21 cellular contexts compared by ENCODE assay signal in the genomic region with DNA sequence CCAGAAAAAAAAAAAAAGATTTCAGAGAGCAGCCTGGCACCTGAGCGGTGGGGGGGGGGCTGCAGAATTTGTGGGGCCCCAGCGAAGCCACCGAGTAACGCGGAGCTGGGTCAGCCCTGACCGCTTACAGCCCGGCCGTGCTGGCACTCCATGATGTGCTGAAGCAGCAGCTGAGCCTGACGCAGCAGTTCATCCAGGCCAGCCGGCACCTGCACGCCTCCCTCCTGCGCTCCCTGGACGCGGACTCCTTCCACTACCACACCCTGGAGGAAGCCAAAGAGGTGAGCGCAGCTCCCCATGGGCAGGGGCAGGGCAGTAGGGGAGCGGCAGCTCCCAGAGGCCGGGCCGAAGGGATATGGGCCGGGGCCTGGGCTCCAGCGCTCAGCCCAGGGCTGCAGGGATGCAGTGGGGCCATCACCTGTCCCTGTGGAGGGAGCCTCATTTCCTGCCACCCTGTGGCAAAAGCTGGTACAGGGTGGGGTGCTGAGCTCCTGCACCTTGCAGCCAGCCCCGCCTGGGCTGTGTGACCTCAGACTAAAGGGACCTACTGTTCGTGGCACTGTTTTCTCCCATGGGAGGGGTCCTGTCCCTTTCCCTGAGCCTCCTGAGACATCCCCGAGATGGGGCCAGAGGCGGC. TPM values are rescaled to one million over a fixed set of nuclear protein-coding genes. Genes with fewer than 3 reads are reported as not detected.
DNase-seq lines count a peak whose midpoint lies in the region; ATAC-seq and TF ChIP-seq lines count a peak whose summit lies in the region.
"Had no signal": no experiment of that assay in that cellular context is flagged by ENCODE, and none has a peak within 500 bp of the region (broad histone marks: within the 10 kb centered on the region; RNA-seq: fewer than 3 reads in every experiment).

No MANE protein-coding gene starts in this region.

- peaks cover 10 to 12% of the 10 kb centered on the region in 2 donors for H3K4me1 Mint-ChIP-seq in effector memory CD8-positive, alpha-beta T cell (ENCODE audit: low read depth in 2 of 2)
- peaks cover 5% of the 10 kb centered on the region for H3K4me1 Mint-ChIP-seq in activated CD8-positive, alpha-beta T cell treated with anti-CD3 and anti-CD28 coated beads, Interleukin-2, amount 10 ng/mL, durations not matched to agents 7 days and 5 days (ENCODE audit: low read depth)
- H3K4me1 Mint-ChIP-seq: activated CD4-positive, alpha-beta memory T cell treated with anti-CD3 and anti-CD28 coated beads, Interleukin-2, amount 10 ng/mL, durations not matched to agents 7 days and 5 days had no signal

- TF ChIP-seq CTCF in Loucy (conservative IDR thresholded peaks at IDR 0.05; ENCODE audit: low read length) = peak; percentile 16; the same call in 1 of the 2 replicates

- no peak overlapping the region for H2AFZ ChIP-seq in Loucy (ENCODE audit: low read length)
- H2AFZ ChIP-seq: hepatocyte had no signal

- H3K9me2 ChIP-seq in Loucy (replicated peaks; ENCODE audit: low read depth, low read length) = no peaks in the 10 kb centered on the region

- ATAC-seq in esophagus mucosa = peak; percentile 49
- no peak for ATAC-seq in effector memory CD8-positive, alpha-beta T cell (replicated peaks)
- ATAC-seq in activated CD8-positive, alpha-beta T cell treated with anti-CD3 and anti-CD28 coated beads, Interleukin-2, amount 10 ng/mL, durations not matched to agents 7 days and 5 days = no peak
- ATAC-seq: left cardiac atrium, mucosa of descending colon had no signal

- H3K9me3 ChIP-seq in Loucy (ENCODE audit: insufficient read depth, low read depth, low read length) = no peaks in the 10 kb centered on the region
- H3K9me3 ChIP-seq: mucosa of descending colon, neutrophil, uterus had no signal

- POLR2A ChIA-PET in activated CD8-positive, alpha-beta T cell treated with anti-CD3 and anti-CD28 coated beads, Interleukin-2, amount 10 ng/mL, durations not matched to agents 7 days and 5 days (lab: Charles Lee) = interaction anchor here (0.6 kb wide), 1 partner anchor 41 kb away, joined by 3 read pairs; no protein-coding TSS in a partner anchor

- H3K27ac Mint-ChIP-seq in effector memory CD8-positive, alpha-beta T cell = no peak overlapping the region
- H3K27ac Mint-ChIP-seq in activated CD8-positive, alpha-beta T cell treated with anti-CD3 and anti-CD28 coated beads, Interleukin-2, amount 10 ng/mL, durations not matched to agents 7 days and 5 days = no peak overlapping the region
- H3K27ac Mint-ChIP-seq: activated CD4-positive, alpha-beta memory T cell treated with anti-CD3 and anti-CD28 coated beads, Interleukin-2, amount 10 ng/mL, durations not matched to agents 7 days and 5 days; activated T-helper 1 cell treated with anti-CD3 and anti-CD28 coated beads, Interleukin-12 subunit alpha, Interleukin-12 subunit beta, Interleukin-2, Interleukin-4 antibody, amounts not matched to agents 30 ng/mL and 10 ng/mL and 1 ng/mL, durations not matched to agents 14 hours and 24 hours and 36 hours; CD4-positive, alpha-beta T cell had no signal

- no peak overlapping the region for H3K4me3 ChIP-seq in Loucy (ENCODE audit: low read length, poor library complexity, severe bottlenecking)
- H3K4me3 ChIP-seq: cardiac muscle cell, hepatocyte, mucosa of descending colon, uterus had no signal

- CTCF ChIA-PET in activated CD8-positive, alpha-beta T cell treated with anti-CD3 and anti-CD28 coated beads, Interleukin-2, amount 10 ng/mL, durations not matched to agents 7 days and 5 days (lab: Charles Lee) = interaction anchor here (0.6 kb wide), 1 partner anchor 105 kb away, joined by 3 read pairs; no protein-coding TSS in a partner anchor

- H3K27me3 Mint-ChIP-seq in effector memory CD8-positive, alpha-beta T cell = no peaks in the 10 kb centered on the region
- no peaks in the 10 kb centered on the region for H3K27me3 Mint-ChIP-seq in activated CD8-positive, alpha-beta T cell treated with anti-CD3 and anti-CD28 coated beads, Interleukin-2, amount 10 ng/mL, durations not matched to agents 7 days and 5 days (ENCODE audit: low read depth)
- H3K27me3 Mint-ChIP-seq: activated CD4-positive, alpha-beta memory T cell treated with anti-CD3 and anti-CD28 coated beads, Interleukin-2, amount 10 ng/mL, durations not matched to agents 7 days and 5 days; CD4-positive, alpha-beta T cell had no signal

- peaks cover 23% of the 10 kb centered on the region for H3K36me3 Mint-ChIP-seq in effector memory CD8-positive, alpha-beta T cell (ENCODE audit: insufficient read depth)
- H3K36me3 Mint-ChIP-seq in activated CD8-positive, alpha-beta T cell treated with anti-CD3 and anti-CD28 coated beads, Interleukin-2, amount 10 ng/mL, durations not matched to agents 7 days and 5 days (ENCODE audit: low read depth) = peaks cover 24% of the 10 kb centered on the region

- H3K4me2 ChIP-seq in Loucy (ENCODE audit: low read depth, low read length, poor library complexity, severe bottlenecking) = no peak overlapping the region
- H3K4me2 ChIP-seq: hepatocyte, KMS-11 had no signal

- H3K9ac ChIP-seq in Loucy (ENCODE audit: low read depth, low read length, poor library complexity, severe bottlenecking) = no peak overlapping the region
- H3K9ac ChIP-seq: KMS-11 had no signal

- no peaks in the 10 kb centered on the region for H3K79me2 ChIP-seq in Loucy (ENCODE audit: insufficient read depth, low read length)
- H3K79me2 ChIP-seq: hepatocyte had no signal

- H3K9me3 Mint-ChIP-seq in effector memory CD8-positive, alpha-beta T cell = no peaks in the 10 kb centered on the region
- H3K9me3 Mint-ChIP-seq in activated CD8-positive, alpha-beta T cell treated with anti-CD3 and anti-CD28 coated beads, Interleukin-2, amount 10 ng/mL, durations not matched to agents 7 days and 5 days (ENCODE audit: insufficient read depth) = no peaks in the 10 kb centered on the region
- H3K9me3 Mint-ChIP-seq: activated CD4-positive, alpha-beta memory T cell treated with anti-CD3 and anti-CD28 coated beads, Interleukin-2, amount 10 ng/mL, durations not matched to agents 7 days and 5 days; activated T-helper 1 cell treated with anti-CD3 and anti-CD28 coated beads, Interleukin-12 subunit alpha, Interleukin-12 subunit beta, Interleukin-2, Interleukin-4 antibody, amounts not matched to agents 30 ng/mL and 10 ng/mL and 1 ng/mL, durations not matched to agents 14 hours and 24 hours and 36 hours; CD4-positive, alpha-beta T cell had no signal

- H4K20me1 ChIP-seq in Loucy (ENCODE audit: insufficient read depth, low read length, poor library complexity, severe bottlenecking) = no peaks in the 10 kb centered on the region

- no peaks in the 10 kb centered on the region for H3F3A ChIP-seq in Loucy (ENCODE audit: low read depth)

- H3K36me3 ChIP-seq in Loucy (ENCODE audit: insufficient read depth, low read length) = peaks cover 26% of the 10 kb centered on the region; the same call in 1 of the 2 replicates
- H3K36me3 ChIP-seq: uterus had no signal

- H3K4me1 ChIP-seq in Loucy (ENCODE audit: insufficient read depth, low read length, poor library complexity, severe bottlenecking) = no peaks in the 10 kb centered on the region
- H3K4me1 ChIP-seq: uterus had no signal

- H3K4me3 Mint-ChIP-seq in effector memory CD8-positive, alpha-beta T cell = no peak overlapping the region
- no peak overlapping the region for H3K4me3 Mint-ChIP-seq in activated CD8-positive, alpha-beta T cell treated with anti-CD3 and anti-CD28 coated beads, Interleukin-2, amount 10 ng/mL, durations not matched to agents 7 days and 5 days
- H3K4me3 Mint-ChIP-seq: activated CD4-positive, alpha-beta memory T cell treated with anti-CD3 and anti-CD28 coated beads, Interleukin-2, amount 10 ng/mL, durations not matched to agents 7 days and 5 days; activated T-helper 1 cell treated with anti-CD3 and anti-CD28 coated beads, Interleukin-12 subunit alpha, Interleukin-12 subunit beta, Interleukin-2, Interleukin-4 antibody, amounts not matched to agents 30 ng/mL and 10 ng/mL and 1 ng/mL, durations not matched to agents 14 hours and 24 hours and 36 hours; CD4-positive, alpha-beta T cell had no signal

- H3K27me3 ChIP-seq in Loucy (ENCODE audit: insufficient read depth, low read length, poor library complexity, severe bottlenecking) = no peaks in the 10 kb centered on the region
- H3K27me3 ChIP-seq: cardiac muscle cell, hepatocyte, neutrophil, uterus had no signal

- DNase-seq in AG20443 (ENCODE audit: low spot score) = peak; percentile 3
- no peak for DNase-seq in effector memory CD8-positive, alpha-beta T cell
- DNase-seq in ecto neural progenitor cell (ENCODE audit: low spot score) = no peak
- DNase-seq in activated CD8-positive, alpha-beta T cell treated with anti-CD3 and anti-CD28 coated beads, Interleukin-2, amount 10 ng/mL, durations not matched to agents 7 days and 5 days = no peak
- DNase-seq: ACHN; activated CD4-positive, alpha-beta memory T cell treated with anti-CD3 and anti-CD28 coated beads, Interleukin-2, amount 10 ng/mL, durations not matched to agents 7 days and 5 days; CD4-positive, alpha-beta T cell; DND-41; left cardiac atrium; mucosa of descending colon; NCI-H774; retina; RPMI8226; uterus had no signal

RNA-seq across cellular contexts. Expression of a gene that starts 18.3 kb away (rescaled TPM):
- total RNA-seq in esophagus mucosa = 1.8 TPM
- total RNA-seq in activated CD8-positive, alpha-beta T cell treated with anti-CD3 and anti-CD28 coated beads, Interleukin-2, amount 10 ng/mL, durations not matched to agents 7 days and 5 days = 1 to 10 TPM; 3.0 to 3.1 TPM

RNA-seq across cellular contexts. Expression of a gene that starts 18.5 kb away (rescaled TPM):
- not detected for total RNA-seq in esophagus mucosa
- not detected for total RNA-seq in activated CD8-positive, alpha-beta T cell treated with anti-CD3 and anti-CD28 coated beads, Interleukin-2, amount 10 ng/mL, durations not matched to agents 7 days and 5 days
- total RNA-seq: activated CD4-positive, alpha-beta memory T cell treated with anti-CD3 and anti-CD28 coated beads, Interleukin-2, amount 10 ng/mL, durations not matched to agents 7 days and 5 days; activated T-helper 1 cell treated with anti-CD3 and anti-CD28 coated beads, Interleukin-12 subunit alpha, Interleukin-12 subunit beta, Interleukin-2, Interleukin-4 antibody, amounts not matched to agents 30 ng/mL and 10 ng/mL and 1 ng/mL, durations not matched to agents 14 hours and 24 hours and 36 hours; cardiac muscle cell; CD4-positive, alpha-beta T cell; hepatocyte; left cardiac atrium; mucosa of descending colon; uterus had no signal

RNA-seq across cellular contexts. Expression of a gene that starts 27.7 kb away (rescaled TPM):
- total RNA-seq in esophagus mucosa = 17.7 TPM
- total RNA-seq in activated CD8-positive, alpha-beta T cell treated with anti-CD3 and anti-CD28 coated beads, Interleukin-2, amount 10 ng/mL, durations not matched to agents 7 days and 5 days = 10 to 100 TPM; 60.0 to 60.8 TPM

RNA-seq across cellular contexts. Expression of a gene that starts 42.7 kb away (rescaled TPM):
- 27.5 TPM for total RNA-seq in esophagus mucosa
- total RNA-seq in activated CD8-positive, alpha-beta T cell treated with anti-CD3 and anti-CD28 coated beads, Interleukin-2, amount 10 ng/mL, durations not matched to agents 7 days and 5 days = 10 to 100 TPM; 34.1 to 35.5 TPM

RNA-seq across cellular contexts. Expression of a gene that starts 57.7 kb away (rescaled TPM):
- total RNA-seq in esophagus mucosa = 28.4 TPM
- total RNA-seq in activated CD8-positive, alpha-beta T cell treated with anti-CD3 and anti-CD28 coated beads, Interleukin-2, amount 10 ng/mL, durations not matched to agents 7 days and 5 days = 10 to 100 TPM; 55.6 to 61.9 TPM
